ENCODE assay signal across 15 cellular contexts in genomic region chr11:95829580-95830259, GRCh38. TPM values are rescaled to one million over a fixed set of nuclear protein-coding genes. Genes with fewer than 3 reads are reported as not detected.
DNase-seq lines count a peak whose midpoint lies in the region; ATAC-seq and TF ChIP-seq lines count a peak whose summit lies in the region.
"Had no signal": no experiment of that assay in that cellular context is flagged by ENCODE, and none has a peak within 500 bp of the region (broad histone marks: within the 10 kb centered on the region; RNA-seq: fewer than 3 reads in every experiment).

No MANE protein-coding gene starts in this region.

- H3K27ac ChIP-seq in Karpas-422 (ENCODE audit: low read length) = no peak overlapping the region
- H3K27ac ChIP-seq: KMS-11, suprapubic skin had no signal

- H3K36me3 Mint-ChIP-seq in activated CD4-positive, alpha-beta T cell treated with anti-CD3 and anti-CD28 coated beads for 36 hours (ENCODE audit: low read depth) = peaks cover 45% of the 10 kb centered on the region
- peaks cover 47% of the 10 kb centered on the region for H3K36me3 Mint-ChIP-seq in HFFc6 (ENCODE audit: low read depth)
- H3K36me3 Mint-ChIP-seq in naive B cell = peaks cover 5 to 24% of the 10 kb centered on the region in 2 donors

- H3K9me3 ChIP-seq in Karpas-422 (ENCODE audit: low read length) = no peaks in the 10 kb centered on the region
- H3K9me3 ChIP-seq: Caco-2, pancreas, suprapubic skin had no signal

- peak overlapping the region; percentile 63 for H3K27ac Mint-ChIP-seq in activated CD4-positive, alpha-beta T cell treated with anti-CD3 and anti-CD28 coated beads for 36 hours
- H3K27ac Mint-ChIP-seq in HFFc6 (peak overlapping the region; percentile 50), naive B cell (peak overlapping the region in 4 of 6 donors; percentile 2 to 79 (median 14))

- no peak overlapping the region for H2AFZ ChIP-seq in Karpas-422 (ENCODE audit: low read length)

- peaks cover 21% of the 10 kb centered on the region for H3K79me2 ChIP-seq in Karpas-422 (ENCODE audit: low read length)

- in situ Hi-C loops in astrocyte of the spinal cord (cut with HindIII; ENCODE audit: low sequenced_read_pairs) = loop anchor here (25.0 kb wide), 1 partner anchor 558 kb away; the partner anchor contains the start of genes CCDC82 and JRKL

- H4K20me1 ChIP-seq in Karpas-422 (ENCODE audit: insufficient read depth, low read depth, low read length) = no peaks in the 10 kb centered on the region

- no peaks in the 10 kb centered on the region for H3K9me2 ChIP-seq in Karpas-422 (replicated peaks; ENCODE audit: insufficient read depth, low read length)

- H3K4me3 ChIP-seq in astrocyte of the spinal cord (ENCODE audit: low read depth, low read length) (no peak overlapping the region), Karpas-422 (ENCODE audit: low read length) (no peak overlapping the region)
- H3K4me3 ChIP-seq: pancreas, suprapubic skin had no signal

- H3K4me1 Mint-ChIP-seq in activated CD4-positive, alpha-beta T cell treated with anti-CD3 and anti-CD28 coated beads for 36 hours = peaks cover 15% of the 10 kb centered on the region
- H3K4me1 Mint-ChIP-seq in HFFc6 (ENCODE audit: low read depth) (peaks cover 51% of the 10 kb centered on the region), naive B cell (peaks cover 0 to 7% (median 0%) of the 10 kb centered on the region in 3 donors)

- H3K4me3 Mint-ChIP-seq in activated CD4-positive, alpha-beta T cell treated with anti-CD3 and anti-CD28 coated beads for 36 hours = no peak overlapping the region
- H3K4me3 Mint-ChIP-seq in HFFc6 = no peak overlapping the region
- H3K4me3 Mint-ChIP-seq in naive B cell = no peak overlapping the region

- peak; percentile 8 for DNase-seq in activated CD4-positive, alpha-beta T cell treated with anti-CD3 and anti-CD28 coated beads for 36 hours
- no peak for DNase-seq in activated CD4-positive, alpha-beta T cell treated with anti-CD3 and anti-CD28 coated beads for 48 hours
- DNase-seq in HFFc6 (peak; percentile 19), astrocyte of the spinal cord (ENCODE audit: low read depth, low spot score) (peak; percentile 12), naive B cell (no peak), Karpas-422 (no peak)
- DNase-seq: Caco-2; effector CD8-positive, alpha-beta T cell; NCI-H187 treated with DMSO at 0.1 percent for 48 hours; pancreas; stimulated activated CD4-positive, alpha-beta T cell treated with anti-CD3 and anti-CD28 coated beads, Interleukin-12 subunit alpha, Interleukin-12 subunit beta, amount 100 ng/mL, for 4 hours had no signal

- TF ChIP-seq CTCF in HFFc6 (IDR thresholded peaks at IDR 0.05) (no peak), astrocyte of the spinal cord (IDR thresholded peaks at IDR 0.05; ENCODE audit: low read depth, low read length) (no peak)

- H3K27me3 Mint-ChIP-seq in activated CD4-positive, alpha-beta T cell treated with anti-CD3 and anti-CD28 coated beads for 36 hours = no peaks in the 10 kb centered on the region
- H3K27me3 Mint-ChIP-seq in HFFc6 (ENCODE audit: insufficient read depth) = peaks cover 1% of the 10 kb centered on the region
- no peaks in the 10 kb centered on the region for H3K27me3 Mint-ChIP-seq in naive B cell

- H3K9me3 Mint-ChIP-seq in activated CD4-positive, alpha-beta T cell treated with anti-CD3 and anti-CD28 coated beads for 36 hours (ENCODE audit: low read depth) = no peaks in the 10 kb centered on the region
- no peaks in the 10 kb centered on the region for H3K9me3 Mint-ChIP-seq in HFFc6
- H3K9me3 Mint-ChIP-seq in naive B cell = no peaks in the 10 kb centered on the region

- H3K27me3 ChIP-seq in Karpas-422 (ENCODE audit: low read length) = no peaks in the 10 kb centered on the region
- H3K27me3 ChIP-seq: pancreas, suprapubic skin had no signal

- POLR2A ChIA-PET in activated CD4-positive, alpha-beta T cell treated with anti-CD3 and anti-CD28 coated beads for 36 hours (lab: Charles Lee) = no interaction called here

- H3K36me3 ChIP-seq in Karpas-422 (ENCODE audit: insufficient read depth, low read length) = peaks cover 84% of the 10 kb centered on the region

- H3K9ac ChIP-seq in Karpas-422 (ENCODE audit: low read length) = no peak overlapping the region
- H3K9ac ChIP-seq: KMS-11 had no signal

- intact Hi-C loops in activated CD4-positive, alpha-beta T cell treated with anti-CD3 and anti-CD28 coated beads for 36 hours (cut with DNase I, micrococcal nuclease) = no loop called here

- CTCF ChIA-PET in activated CD4-positive, alpha-beta T cell treated with anti-CD3 and anti-CD28 coated beads for 36 hours (lab: Charles Lee) = interaction anchor here (0.7 to 2.4 kb wide), 6 partner anchors 11 to 596 kb away, joined by 3 to 8 read pairs (median 4); no protein-coding TSS in a partner anchor

- ATAC-seq in activated CD4-positive, alpha-beta T cell treated with anti-CD3 and anti-CD28 coated beads for 36 hours = peak; percentile 91
- ATAC-seq in naive B cell (ENCODE audit: low read depth in 2 of 2) (no peak), HG02938 (IDR thresholded peaks at IDR 0.05; ENCODE audit: unreplicated experiment) (no peak), HG03342 (IDR thresholded peaks at IDR 0.05; ENCODE audit: unreplicated experiment) (no peak)
- ATAC-seq: pancreas had no signal

- no peak overlapping the region for H3K4me2 ChIP-seq in Karpas-422 (ENCODE audit: low read depth, low read length, poor library complexity, severe bottlenecking)
- H3K4me2 ChIP-seq: KMS-11 had no signal

- peaks cover 6% of the 10 kb centered on the region for H3K4me1 ChIP-seq in Karpas-422 (ENCODE audit: low read length)
- H3K4me1 ChIP-seq: Caco-2, pancreas had no signal

RNA-seq across cellular contexts. Expression of gene CEP57, which starts 39.4 kb away (rescaled TPM):
- total RNA-seq in activated CD4-positive, alpha-beta T cell treated with anti-CD3 and anti-CD28 coated beads for 36 hours = 100 to 1,000 TPM; 101 to 134 TPM
- total RNA-seq in HFFc6 (2021; fragmentation: NEBNext Ultra II Directional; extraction: Animal tissue kit (Norgen Biotek cat#: 25700)) = 10 to 100 TPM; 24.9 to 29.5 (median 26.6) TPM
- 10 to 100 TPM; 40.2 to 59.8 (median 54.2) TPM for polyA plus RNA-seq in naive B cell (ENCODE audit: low read depth in 6 of 6)
- 140 and 190 TPM in 2 replicates for total RNA-seq in Karpas-422 (2014; rRNA removed; shearing (Covaris generic); ENCODE audit: low replicate concordance)

RNA-seq across cellular contexts. Expression of gene FAM76B, which starts 40.1 kb away (rescaled TPM):
- 10 to 100 TPM; 46.3 to 69.3 TPM for total RNA-seq in activated CD4-positive, alpha-beta T cell treated with anti-CD3 and anti-CD28 coated beads for 36 hours
- 10 to 100 TPM in 2 of 6 experiments, 1 to 10 TPM in 4; 7.2 to 11.9 (median 9.2) TPM for total RNA-seq in HFFc6 (2021; fragmentation: NEBNext Ultra II Directional; extraction: Animal tissue kit (Norgen Biotek cat#: 25700))
- 10 to 100 TPM; 17.3 to 25.9 (median 22.1) TPM for polyA plus RNA-seq in naive B cell (ENCODE audit: low read depth in 6 of 6)
- 97.0 and 224 TPM in 2 replicates for total RNA-seq in Karpas-422 (2014; rRNA removed; shearing (Covaris generic); ENCODE audit: low replicate concordance)

Comparison
In these comparisons a context has a peak if more than half of its experiments do, and no peak if none do; other contexts are left out.
1. DNase-seq: peak in activated CD4-positive, alpha-beta T cell treated with anti-CD3 and anti-CD28 coated beads for 36 hours (single experiment), HFFc6 (single experiment) and astrocyte of the spinal cord (single experiment); none in activated CD4-positive, alpha-beta T cell treated with anti-CD3 and anti-CD28 coated beads for 48 hours (single experiment), naive B cell (single experiment) and Karpas-422 (single experiment).
2. Peak in every context shown above with its lines, with median percentiles within 50 percentile points of each other: H3K27ac Mint-ChIP-seq.